ENCODE assay signal across 25 cellular contexts in the genomic region with DNA sequence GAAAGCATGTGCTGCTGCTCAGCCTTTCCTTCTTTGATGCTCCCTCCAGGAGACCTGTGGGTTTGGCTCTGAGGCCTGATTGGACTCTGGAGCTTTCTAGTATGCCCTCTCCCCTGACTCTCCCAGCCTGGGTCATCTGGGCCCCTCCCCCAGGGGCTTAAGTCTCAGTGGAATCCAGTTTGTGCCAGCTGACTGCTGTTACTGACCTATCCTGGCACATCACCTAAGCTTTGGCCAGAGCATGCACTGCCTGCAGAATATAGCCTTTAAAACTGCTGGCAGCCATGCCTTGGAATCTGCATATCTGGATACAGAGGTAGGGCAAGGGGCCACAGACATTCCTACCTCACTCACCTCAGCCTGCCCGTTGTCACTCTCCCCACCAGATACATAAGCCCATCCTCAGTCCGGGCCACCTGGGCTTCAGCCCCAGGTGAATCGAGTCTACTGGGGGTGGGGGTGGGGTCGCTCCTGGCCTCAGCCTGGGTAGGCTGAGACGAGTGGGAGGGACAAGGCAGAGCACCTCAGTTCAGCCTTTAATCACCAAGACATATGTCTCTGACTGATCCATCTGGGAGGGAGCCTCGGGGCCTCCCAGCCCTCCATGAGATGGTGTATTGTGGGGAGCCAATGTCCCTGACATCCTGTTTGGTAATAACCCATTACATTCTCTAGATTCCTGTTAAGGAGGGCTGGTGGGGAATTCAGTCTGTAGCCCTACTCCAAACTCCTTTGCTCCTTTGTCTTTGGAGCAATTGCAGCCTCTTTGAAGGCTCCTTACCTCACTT.
DNase-seq lines count a peak whose midpoint lies in the region; ATAC-seq, FAIRE-seq and TF ChIP-seq lines count a peak whose summit lies in the region.
"Had no signal": no experiment of that assay in that cellular context is flagged by ENCODE, and none has a peak within 500 bp of the region (broad histone marks: within the 10 kb centered on the region; RNA-seq: fewer than 3 reads in every experiment).

No MANE protein-coding gene starts in this region.

- no peaks in the 10 kb centered on the region for H3K9me3 ChIP-seq in astrocyte (ENCODE audit: insufficient read depth, low read depth, low read length)
- H3K9me3 ChIP-seq: BLaER1, Caco-2 had no signal

- H4K20me1 ChIP-seq in astrocyte (ENCODE audit: insufficient read depth, low read length) = no peaks in the 10 kb centered on the region
- H4K20me1 ChIP-seq: BLaER1 had no signal

- H3K4me3 Mint-ChIP-seq in astrocyte (ENCODE audit: unreplicated experiment) = no peak overlapping the region
- H3K4me3 Mint-ChIP-seq in activated CD4-positive, alpha-beta T cell treated with anti-CD3 and anti-CD28 coated beads for 36 hours = no peak overlapping the region
- H3K4me3 Mint-ChIP-seq: activated T-helper 17 cell treated with anti-CD3 and anti-CD28 coated beads, Interleukin-2, amount 50 U/mL, for 72 hours; dendritic cell treated with granulocyte-macrophage colony-stimulating factor and Interleukin-4, amounts not matched to agents 40 ng/mL and 50 ng/mL, for 4 days; T-helper 2 cell treated with Interferon-gamma antibody and Interleukin-4, amounts not matched to agents 5 μg/mL and 100 μg/mL, for 36 hours had no signal

- peak; percentile 90 for FAIRE-seq in astrocyte (lab: Jason Lieb, UNC)
- FAIRE-seq: small intestine had no signal

- no peak for ATAC-seq in activated CD4-positive, alpha-beta T cell treated with anti-CD3 and anti-CD28 coated beads for 36 hours
- ATAC-seq: activated naive CD4-positive, alpha-beta T cell treated with anti-CD3 and anti-CD28 coated beads, Interleukin-2, amount 50 U/mL, for 72 hours; activated T-helper 17 cell treated with anti-CD3 and anti-CD28 coated beads, Interleukin-2, amount 50 U/mL, for 72 hours; SK-N-SH treated with all-trans-retinoic acid at 6 μM for 48 hours had no signal

- H3K9ac ChIP-seq in astrocyte (ENCODE audit: low read length) = no peak overlapping the region
- H3K9ac ChIP-seq: BLaER1 had no signal

- no peaks in the 10 kb centered on the region for H3K27me3 ChIP-seq in H7 (ENCODE audit: control insufficient read depth, insufficient read depth, low read length)
- H3K27me3 ChIP-seq in astrocyte (ENCODE audit: insufficient read depth, low read length) = no peaks in the 10 kb centered on the region

- H3K79me2 ChIP-seq in astrocyte (ENCODE audit: insufficient read depth, low read length) = no peaks in the 10 kb centered on the region

- TF ChIP-seq CTCF in AG10803 (conservative IDR thresholded peaks at IDR 0.05; ENCODE audit: low read length) (no peak), astrocyte (IDR thresholded peaks at IDR 0.05; ENCODE audit: insufficient read depth, low read depth, low read length) (no peak)

- H3K36me3 Mint-ChIP-seq in astrocyte (ENCODE audit: low read depth, unreplicated experiment) = no peaks in the 10 kb centered on the region
- no peaks in the 10 kb centered on the region for H3K36me3 Mint-ChIP-seq in activated CD4-positive, alpha-beta T cell treated with anti-CD3 and anti-CD28 coated beads for 36 hours (ENCODE audit: low read depth)
- H3K36me3 Mint-ChIP-seq: activated naive CD4-positive, alpha-beta T cell treated with anti-CD3 and anti-CD28 coated beads, Interleukin-2, amount 50 U/mL, for 72 hours had no signal

- H3K4me3 ChIP-seq in AG10803 (ENCODE audit: low read length) = no peak overlapping the region
- H3K4me3 ChIP-seq in H7 (ENCODE audit: insufficient read depth, low read depth, low read length) = no peak overlapping the region
- no peak overlapping the region for H3K4me3 ChIP-seq in astrocyte (ENCODE audit: insufficient read depth, low read depth, low read length)
- H3K4me3 ChIP-seq: BLaER1 had no signal

- peaks cover 9% of the 10 kb centered on the region for H3K9me3 Mint-ChIP-seq in astrocyte (ENCODE audit: unreplicated experiment)
- no peaks in the 10 kb centered on the region for H3K9me3 Mint-ChIP-seq in activated CD4-positive, alpha-beta T cell treated with anti-CD3 and anti-CD28 coated beads for 36 hours (ENCODE audit: low read depth)
- H3K9me3 Mint-ChIP-seq: activated naive CD4-positive, alpha-beta T cell treated with anti-CD3 and anti-CD28 coated beads, Interleukin-2, amount 50 U/mL, for 72 hours; activated T-helper 17 cell treated with anti-CD3 and anti-CD28 coated beads, Interleukin-2, amount 50 U/mL, for 72 hours; dendritic cell treated with granulocyte-macrophage colony-stimulating factor and Interleukin-4, amounts not matched to agents 40 ng/mL and 50 ng/mL, for 4 days; T-helper 2 cell treated with Interferon-gamma antibody and Interleukin-4, amounts not matched to agents 5 μg/mL and 100 μg/mL, for 36 hours had no signal

- CTCF ChIA-PET in activated CD4-positive, alpha-beta T cell treated with anti-CD3 and anti-CD28 coated beads for 36 hours (lab: Charles Lee) = interaction anchor here (1.6 to 2.6 kb wide), 2 partner anchors 24 to 512 kb away, joined by 3 to 11 read pairs; no protein-coding TSS in a partner anchor

- intact Hi-C loops in activated CD4-positive, alpha-beta T cell treated with anti-CD3 and anti-CD28 coated beads for 36 hours (cut with DNase I, micrococcal nuclease) = loop anchor here in 1 of 2 experiments (10.0 kb wide), 1 partner anchor 514 kb away; no protein-coding TSS in a partner anchor

- POLR2A ChIA-PET in activated CD4-positive, alpha-beta T cell treated with anti-CD3 and anti-CD28 coated beads for 36 hours (lab: Charles Lee) = no interaction called here

- H3K36me3 ChIP-seq in H7 (replicated peaks; ENCODE audit: control insufficient read depth, insufficient read depth, low read length) (no peaks in the 10 kb centered on the region), astrocyte (ENCODE audit: insufficient read depth, low read length) (no peaks in the 10 kb centered on the region)
- H3K36me3 ChIP-seq: BLaER1 had no signal

- no peak overlapping the region for H3K27ac Mint-ChIP-seq in astrocyte (ENCODE audit: unreplicated experiment)
- H3K27ac Mint-ChIP-seq in activated CD4-positive, alpha-beta T cell treated with anti-CD3 and anti-CD28 coated beads for 36 hours = no peak overlapping the region
- H3K27ac Mint-ChIP-seq: activated naive CD4-positive, alpha-beta T cell treated with anti-CD3 and anti-CD28 coated beads, Interleukin-2, amount 50 U/mL, for 72 hours; activated T-helper 17 cell treated with anti-CD3 and anti-CD28 coated beads, Interleukin-2, amount 50 U/mL, for 72 hours; T-helper 2 cell treated with Interferon-gamma antibody and Interleukin-4, amounts not matched to agents 5 μg/mL and 100 μg/mL, for 36 hours had no signal

- H3K4me1 ChIP-seq in astrocyte (ENCODE audit: insufficient read depth, low read length) = no peaks in the 10 kb centered on the region
- H3K4me1 ChIP-seq: Caco-2 had no signal

- peak; percentile 63 for DNase-seq in AG10803 (ENCODE audit: low read depth)
- peak; percentile 59 for DNase-seq in H7
- DNase-seq in astrocyte (ENCODE audit: low read depth) = peak; percentile 11
- peak; percentile 88 for DNase-seq in islet precursor cell
- DNase-seq in substantia nigra (lab: John Stamatoyannopoulos, UW) = no peak
- no peak for DNase-seq in activated CD4-positive, alpha-beta T cell treated with anti-CD3 and anti-CD28 coated beads for 36 hours
- no peak for DNase-seq in DMS 273 (lab: John Stamatoyannopoulos, UW; ENCODE audit: unreplicated experiment)
- DNase-seq in NCI-H1436 treated with DMSO at 0.1 percent for 48 hours (lab: John Stamatoyannopoulos, UW) = no peak
- DNase-seq: activated CD4-positive, alpha-beta T cell treated with anti-CD3 and anti-CD28 coated beads, Interleukin-2, amount 50 U/mL, for 4 hours; activated CD8-positive, alpha-beta memory T cell treated with anti-CD3 and anti-CD28 coated beads, Interleukin-2, amount 50 U/mL, for 4 hours; anterior cingulate cortex; Caco-2; central memory CD4-positive, alpha-beta T cell; KBM-7; mesenchymal stem cell; NCI-H524 treated with DMSO at 0.1 percent for 48 hours; occipital lobe; RPMI8226; small intestine had no signal

- H3K4me1 Mint-ChIP-seq in astrocyte (ENCODE audit: low read depth, unreplicated experiment) = no peaks in the 10 kb centered on the region
- no peaks in the 10 kb centered on the region for H3K4me1 Mint-ChIP-seq in activated CD4-positive, alpha-beta T cell treated with anti-CD3 and anti-CD28 coated beads for 36 hours
- H3K4me1 Mint-ChIP-seq: activated T-helper 17 cell treated with anti-CD3 and anti-CD28 coated beads, Interleukin-2, amount 50 U/mL, for 72 hours had no signal

- no peak overlapping the region for H2AFZ ChIP-seq in astrocyte (ENCODE audit: low read depth, low read length)

- H3K27ac ChIP-seq in astrocyte (ENCODE audit: low read depth, low read length) (no peak overlapping the region), substantia nigra (ENCODE audit: low read depth, low read length, poor library complexity, severe bottlenecking) (no peak overlapping the region)
- H3K27ac ChIP-seq: BLaER1 had no signal

- peaks cover under 1% of the 10 kb centered on the region for H3K27me3 Mint-ChIP-seq in astrocyte (ENCODE audit: low read depth, unreplicated experiment)
- no peaks in the 10 kb centered on the region for H3K27me3 Mint-ChIP-seq in activated CD4-positive, alpha-beta T cell treated with anti-CD3 and anti-CD28 coated beads for 36 hours
- H3K27me3 Mint-ChIP-seq: activated T-helper 17 cell treated with anti-CD3 and anti-CD28 coated beads, Interleukin-2, amount 50 U/mL, for 72 hours; dendritic cell treated with granulocyte-macrophage colony-stimulating factor and Interleukin-4, amounts not matched to agents 40 ng/mL and 50 ng/mL, for 4 days had no signal

- H3K4me2 ChIP-seq in astrocyte (ENCODE audit: low read length) = no peak overlapping the region
- H3K4me2 ChIP-seq: BLaER1 had no signal

Comparison
In these comparisons a context has a peak if more than half of its experiments do, and no peak if none do; other contexts are left out.
1. DNase-seq: peak in AG10803 (single experiment), H7 (single experiment), astrocyte (single experiment) and islet precursor cell (single experiment); none in substantia nigra (0 of 49), activated CD4-positive, alpha-beta T cell treated with anti-CD3 and anti-CD28 coated beads for 36 hours (single experiment), DMS 273 (single experiment) and NCI-H1436 treated with DMSO at 0.1 percent for 48 hours (single experiment).